14 cellular contexts compared by ENCODE assay signal in the genomic region with DNA sequence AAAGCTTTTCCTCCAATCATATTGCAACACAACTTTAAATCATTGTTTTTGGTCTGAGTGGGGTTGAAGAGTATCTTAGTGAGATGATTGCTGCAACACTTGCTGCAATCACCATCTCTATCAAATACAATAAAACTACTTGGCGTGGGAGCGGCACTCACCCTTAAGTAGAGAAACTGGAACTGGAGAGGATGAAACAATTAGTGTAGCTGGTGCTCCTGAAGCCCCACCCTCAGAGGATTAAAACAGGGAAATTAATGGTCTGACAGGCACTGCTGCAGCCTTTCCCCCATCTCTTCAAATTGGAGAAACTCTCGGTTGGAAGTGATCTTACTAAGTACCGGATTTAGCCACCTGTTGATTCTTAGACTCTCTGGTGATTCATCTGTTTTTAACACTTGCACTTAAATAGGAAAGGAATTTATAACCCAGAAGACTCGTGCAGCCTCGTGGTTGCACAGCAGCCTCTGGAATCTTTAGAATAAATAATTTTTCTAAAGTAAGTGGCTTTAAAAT.
DNase-seq lines count a peak whose midpoint lies in the region; FAIRE-seq and TF ChIP-seq lines count a peak whose summit lies in the region.
"Had no signal": no experiment of that assay in that cellular context is flagged by ENCODE, and none has a peak within 500 bp of the region (broad histone marks: within the 10 kb centered on the region; RNA-seq: fewer than 3 reads in every experiment).

No MANE protein-coding gene starts in this region.

- no peaks in the 10 kb centered on the region for H3K27me3 Mint-ChIP-seq in Caco-2 (ENCODE audit: insufficient read depth, unreplicated experiment)
- H3K27me3 Mint-ChIP-seq: CD4-positive, alpha-beta T cell had no signal

- peaks cover 5% of the 10 kb centered on the region for H3K4me1 ChIP-seq in muscle layer of colon (ENCODE audit: insufficient read depth, low read length)
- no peaks in the 10 kb centered on the region for H3K4me1 ChIP-seq in Caco-2

- H3K27ac ChIP-seq in muscle layer of colon (ENCODE audit: low read depth, low read length) = no peak overlapping the region
- H3K27ac ChIP-seq: cardiac muscle cell, ovary had no signal

- H3K36me3 ChIP-seq in muscle layer of colon (ENCODE audit: insufficient read depth, low read length) (no peaks in the 10 kb centered on the region), Caco-2 (ENCODE audit: control insufficient read depth, insufficient read depth, low read length) (no peaks in the 10 kb centered on the region)
- H3K36me3 ChIP-seq: cardiac muscle cell, ovary had no signal

- no peak for FAIRE-seq in H54 (lab: Jason Lieb, UNC)

- TF ChIP-seq CTCF in Caco-2 (IDR thresholded peaks at IDR 0.05; ENCODE audit: insufficient read depth in 1 of 2, low read depth in 1 of 2, low read length in 1 of 2, severe bottlenecking in 1 of 2, unreplicated experiment in 1 of 2) = no peak

- H3K4me3 Mint-ChIP-seq in Caco-2 (ENCODE audit: unreplicated experiment) = no peak overlapping the region
- H3K4me3 Mint-ChIP-seq: CD4-positive, alpha-beta T cell had no signal

- peaks cover 12% of the 10 kb centered on the region for H3K36me3 Mint-ChIP-seq in Caco-2 (ENCODE audit: insufficient read depth, unreplicated experiment)

- H3K9me3 Mint-ChIP-seq in Caco-2 (ENCODE audit: unreplicated experiment) = peaks cover 11% of the 10 kb centered on the region
- H3K9me3 Mint-ChIP-seq: CD4-positive, alpha-beta T cell had no signal

- H3K9me3 ChIP-seq in muscle layer of colon (ENCODE audit: low read length) (no peaks in the 10 kb centered on the region), Caco-2 (no peaks in the 10 kb centered on the region; the same call in 1 of the 2 replicates)
- H3K9me3 ChIP-seq: ovary had no signal

- BruUV-seq in Caco-2 (replicated peaks; lab: Mats Ljungman, UMichigan) = no TSS peak

- H3K27me3 ChIP-seq in muscle layer of colon (ENCODE audit: control insufficient read depth in 1 of 2, insufficient read depth in 2 of 2, low read length in 2 of 2) = no peaks in the 10 kb centered on the region
- H3K27me3 ChIP-seq in Caco-2 (replicated peaks; ENCODE audit: control insufficient read depth, insufficient read depth, low read length) = no peaks in the 10 kb centered on the region
- H3K27me3 ChIP-seq: cardiac muscle cell, ovary had no signal

- POLR2A ChIA-PET in Caco-2 (lab: Charles Lee) = no interaction called here

- H3K9ac ChIP-seq in muscle layer of colon (ENCODE audit: low read length) = no peak overlapping the region

- no peak for TF ChIP-seq POLR2A in H54 (IDR thresholded peaks at IDR 0.05; ENCODE audit: low read depth, low read length)

- H3K27ac Mint-ChIP-seq in Caco-2 (ENCODE audit: unreplicated experiment) = no peak overlapping the region
- H3K27ac Mint-ChIP-seq: CD4-positive, alpha-beta T cell had no signal

- CTCF ChIA-PET in Caco-2 (lab: Charles Lee) = interaction anchor here (0.6 kb wide), 1 partner anchor 30 kb away, joined by 4 read pairs; no protein-coding TSS in a partner anchor

- intact Hi-C loops in Caco-2 (cut with micrococcal nuclease; ENCODE audit: unreplicated experiment) = no loop called here

- DNase-seq in ELR (ENCODE audit: low read depth) = peak; percentile 42
- DNase-seq in NCI-H187 (lab: John Stamatoyannopoulos, UW) = peak; percentile 7 to 49
- DNase-seq in astrocyte of the hippocampus (ENCODE audit: low read depth, low spot score) = peak; percentile 39
- DNase-seq in DMS153 treated with DMSO at 0.1 percent for 48 hours (lab: John Stamatoyannopoulos, UW; ENCODE audit: unreplicated experiment) = no peak
- no peak for DNase-seq in H54 (ENCODE audit: insufficient read length, low spot score)
- no peak for DNase-seq in Caco-2
- no peak for DNase-seq in globus pallidus (ENCODE audit: low spot score)
- DNase-seq: CD4-positive, alpha-beta T cell; erythroblast; islet precursor cell; ovary; stimulated activated naive CD8-positive, alpha-beta T cell treated with anti-CD3 and anti-CD28 coated beads, Interleukin-15, Interleukin-2, amounts not matched to agents 100 U/mL and 50 U/mL, for 24 hours had no signal

- H3K4me3 ChIP-seq in muscle layer of colon (ENCODE audit: low read depth in 1 of 2, low read length in 2 of 2) (peak overlapping the region; percentile 18 to 32), Caco-2 (ENCODE audit: low read depth, low read length) (no peak overlapping the region)
- H3K4me3 ChIP-seq: cardiac muscle cell, ovary had no signal

- H3K4me1 Mint-ChIP-seq in Caco-2 (ENCODE audit: low read depth, unreplicated experiment) = no peaks in the 10 kb centered on the region

Comparison
In these comparisons a context has a peak if more than half of its experiments do, and no peak if none do; other contexts are left out.
1. DNase-seq: peak in ELR (single experiment), NCI-H187 (2 of 2) and astrocyte of the hippocampus (single experiment); none in DMS153 treated with DMSO at 0.1 percent for 48 hours (single experiment), H54 (single experiment), Caco-2 (0 of 2) and globus pallidus (single experiment).